8 cellular contexts compared by ENCODE assay signal in genomic region chr2:26088038-26088643, GRCh38. TPM values are rescaled to one million over a fixed set of nuclear protein-coding genes. Genes with fewer than 3 reads are reported as not detected.
DNase-seq lines count a peak whose midpoint lies in the region; ATAC-seq and TF ChIP-seq lines count a peak whose summit lies in the region.

No MANE protein-coding gene starts in this region.

- no peak for TF ChIP-seq POLR2A in stomach (IDR thresholded peaks at IDR 0.05)

- H3K36me3 ChIP-seq in right atrium auricular region (no peaks in the 10 kb centered on the region), stomach (peaks cover 0 to 17% (median 10%) of the 10 kb centered on the region in 4 donors)

- H3K4me3 ChIP-seq in right atrium auricular region: no peak overlapping the region
- no peak overlapping the region for H3K4me3 ChIP-seq in stomach

- 95 to 100% (median 100%) methylated on average over 1 of the region's 1 CpG for WGBS in stomach, 5 donors

- peak; percentile 28 for DNase-seq in NOMO-1 treated with DMSO at 0.1 percent for 48 hours (lab: John Stamatoyannopoulos, UW; ENCODE audit: unreplicated experiment)
- no peak for DNase-seq in NOMO-1 treated with dmso at 0.1 percent for 144 hours (lab: John Stamatoyannopoulos, UW; ENCODE audit: unreplicated experiment)
- DNase-seq in KBM-7: peak; percentile 49
- peak; percentile 8 for DNase-seq in activated CD4-positive, alpha-beta T cell treated with anti-CD3 and anti-CD28 coated beads, Interleukin-2, amount 50 U/mL, for 1 hour
- no peak for DNase-seq in right atrium auricular region (ENCODE audit: low spot score)
- DNase-seq in stomach: no peak
- DNase-seq in cortex of kidney (lab: John Stamatoyannopoulos, UW): no peak

- no peak for TF ChIP-seq EP300 in stomach (IDR thresholded peaks at IDR 0.05)

- intact Hi-C loops in stomach (cut with DNase I; ENCODE audit: low total_unique reads): no loop called here

- H3K27me3 ChIP-seq in right atrium auricular region (no peaks in the 10 kb centered on the region), stomach (no peaks in the 10 kb centered on the region)

- in situ Hi-C loops in KBM-7 (cut with MboI; ENCODE audit: low pct_unique_long_range_greater_than_20kb, low sequenced_read_pairs): no loop called here

- no peak overlapping the region for H3K27ac ChIP-seq in right atrium auricular region
- H3K27ac ChIP-seq in stomach: no peak overlapping the region

- no peak for ATAC-seq in GM19452 (IDR thresholded peaks at IDR 0.05; ENCODE audit: unreplicated experiment)

- H3K4me1 ChIP-seq in right atrium auricular region (peaks cover 0 to 4% of the 10 kb centered on the region in 2 donors), stomach (peaks cover 0 to 60% (median 16%) of the 10 kb centered on the region in 4 donors)

- TF ChIP-seq CTCF in right atrium auricular region (IDR thresholded peaks at IDR 0.05) (peak; percentile 59 to 79), stomach (IDR thresholded peaks at IDR 0.05) (peak in 5 of 7 experiments; percentile 29 to 67 (median 53))

- H3K9me3 ChIP-seq in right atrium auricular region (no peaks in the 10 kb centered on the region), stomach (no peaks in the 10 kb centered on the region)

RNA-seq across cellular contexts. Expression of gene RAB10, which starts 54.3 kb away (rescaled TPM):
- total RNA-seq in right atrium auricular region (10 to 100 TPM; 70.9 to 86.7 TPM), stomach (100 to 1,000 TPM in 3 of 5 donors, 10 to 100 TPM in 2; 22.2 to 591 (median 106) TPM)
- 10 to 100 TPM; 39.3 to 60.8 (median 60.2) TPM for polyA plus RNA-seq in stomach

Comparison
In these comparisons a context has a peak if more than half of its experiments do, and no peak if none do; other contexts are left out.
1. DNase-seq: peak in NOMO-1 treated with DMSO at 0.1 percent for 48 hours (single experiment), KBM-7 (single experiment) and activated CD4-positive, alpha-beta T cell treated with anti-CD3 and anti-CD28 coated beads, Interleukin-2, amount 50 U/mL, for 1 hour (single experiment); none in NOMO-1 treated with dmso at 0.1 percent for 144 hours (single experiment), right atrium auricular region (single experiment), stomach (single experiment) and cortex of kidney (single experiment).